In genomic region chr16:81570189-81570846, GRCh38 we compare ENCODE assay signal across 26 cellular contexts.
DNase-seq lines count a peak whose midpoint lies in the region; ATAC-seq and TF ChIP-seq lines count a peak whose summit lies in the region.
"Had no signal": no experiment of that assay in that cellular context is flagged by ENCODE, and none has a peak within 500 bp of the region (broad histone marks: within the 10 kb centered on the region; RNA-seq: fewer than 3 reads in every experiment).

No MANE protein-coding gene starts in this region.

- H3K9me3 ChIP-seq in adrenal gland (replicated peaks in 1 of 3) (no peaks in the 10 kb centered on the region), hepatocyte (ENCODE audit: low read depth) (no peaks in the 10 kb centered on the region), smooth muscle cell (replicated peaks; ENCODE audit: low read depth) (no peaks in the 10 kb centered on the region)
- H3K9me3 ChIP-seq: heart left ventricle, thyroid gland had no signal

- H3F3A ChIP-seq in smooth muscle cell (ENCODE audit: low read depth), result peaks cover 6% of the 10 kb centered on the region

- H2AFZ ChIP-seq in hepatocyte (no peak overlapping the region), smooth muscle cell (ENCODE audit: low read depth) (no peak overlapping the region)
- H2AFZ ChIP-seq: parathyroid adenoma had no signal

- no peaks in the 10 kb centered on the region for H3K9me2 ChIP-seq in hepatocyte (replicated peaks; ENCODE audit: insufficient read depth)

- no peak for ATAC-seq in HG03378 (IDR thresholded peaks at IDR 0.05; ENCODE audit: unreplicated experiment)
- ATAC-seq: activated CD4-positive, alpha-beta T cell treated with anti-CD3 and anti-CD28 coated beads for 36 hours; activated T-cell treated with anti-CD3 and anti-CD28 coated beads, Interleukin-2, amount 50 U/mL, for 4 hours; left cardiac atrium; naive thymus-derived CD4-positive, alpha-beta T cell had no signal

- no peak overlapping the region for H3K23ac ChIP-seq in mesendoderm (ENCODE audit: low read length)

- no peak overlapping the region for H2BK120ac ChIP-seq in mesendoderm (ENCODE audit: low read depth, low read length)

- TF ChIP-seq CTCF in adrenal gland (IDR thresholded peaks at IDR 0.05), result no peak
- TF ChIP-seq CTCF in hepatocyte (IDR thresholded peaks at IDR 0.05; ENCODE audit: poor library complexity), result no peak
- no peak for TF ChIP-seq CTCF in smooth muscle cell (IDR thresholded peaks at IDR 0.05; ENCODE audit: borderline replicate concordance, insufficient read depth, poor library complexity, severe bottlenecking)

- H3K36me3 ChIP-seq in H7 (replicated peaks; ENCODE audit: control insufficient read depth, insufficient read depth, low read length) (no peaks in the 10 kb centered on the region; the same call in 1 of the 2 replicates), adrenal gland (replicated peaks in 1 of 2) (no peaks in the 10 kb centered on the region), hepatocyte (replicated peaks; ENCODE audit: insufficient read depth, low read depth) (no peaks in the 10 kb centered on the region), smooth muscle cell (ENCODE audit: low read depth) (no peaks in the 10 kb centered on the region), mesendoderm (ENCODE audit: control insufficient read depth, insufficient read depth, low read length) (no peaks in the 10 kb centered on the region)
- H3K36me3 ChIP-seq: heart left ventricle, thyroid gland had no signal

- H2BK5ac ChIP-seq in mesendoderm (ENCODE audit: low read length), result no peak overlapping the region

- peaks cover 46% of the 10 kb centered on the region for H3K79me1 ChIP-seq in mesendoderm (ENCODE audit: low read length)

- H2BK15ac ChIP-seq in mesendoderm (replicated peaks; ENCODE audit: low read depth), result no peak overlapping the region

- H4K8ac ChIP-seq in mesendoderm (ENCODE audit: low read depth, low read length), result no peak overlapping the region

- H3K4me3 ChIP-seq in H7 (ENCODE audit: insufficient read depth, low read depth, low read length) (no peak overlapping the region), adrenal gland (no peak overlapping the region), hepatocyte (no peak overlapping the region), smooth muscle cell (no peak overlapping the region), mesendoderm (ENCODE audit: low read length) (no peak overlapping the region)
- H3K4me3 ChIP-seq: coronary artery, heart left ventricle, SK-N-MC, thyroid gland had no signal

- H3K27me3 ChIP-seq in H7 (ENCODE audit: control insufficient read depth, insufficient read depth, low read length) (no peaks in the 10 kb centered on the region), adrenal gland (no peaks in the 10 kb centered on the region), hepatocyte (no peaks in the 10 kb centered on the region), smooth muscle cell (ENCODE audit: low read depth) (no peaks in the 10 kb centered on the region), mesendoderm (ENCODE audit: insufficient read depth, low read length, poor library complexity) (no peaks in the 10 kb centered on the region)
- H3K27me3 ChIP-seq: heart left ventricle, thyroid gland had no signal

- H3K9ac ChIP-seq in smooth muscle cell (ENCODE audit: low read depth) (no peak overlapping the region), mesendoderm (ENCODE audit: low read length) (no peak overlapping the region)
- H3K9ac ChIP-seq: KMS-11, parathyroid adenoma had no signal

- peaks cover 24% of the 10 kb centered on the region for H4K20me1 ChIP-seq in hepatocyte (ENCODE audit: insufficient read depth, poor library complexity, severe bottlenecking)
- peaks cover 98% of the 10 kb centered on the region for H4K20me1 ChIP-seq in smooth muscle cell (ENCODE audit: low read depth)

- intact Hi-C loops in adrenal gland (cut with DNase I), result no loop called here

- no peak overlapping the region for H3K56ac ChIP-seq in mesendoderm (ENCODE audit: low read length)

- peak overlapping the region in 3 of 5 donors; percentile 3 to 91 (median 85) for H3K27ac ChIP-seq in adrenal gland
- no peak overlapping the region for H3K27ac ChIP-seq in hepatocyte
- peak overlapping the region; percentile 16 for H3K27ac ChIP-seq in smooth muscle cell (ENCODE audit: low read depth)
- no peak overlapping the region for H3K27ac ChIP-seq in mesendoderm (ENCODE audit: low read depth, low read length)
- H3K27ac ChIP-seq: coronary artery, heart left ventricle, KMS-11, parathyroid adenoma, SK-N-MC, thyroid gland had no signal

- no peak for TF ChIP-seq POLR2A in adrenal gland (IDR thresholded peaks at IDR 0.05)

- H3K18ac ChIP-seq in mesendoderm (ENCODE audit: low read length), result no peak overlapping the region

- H3K4me2 ChIP-seq in hepatocyte (peak overlapping the region; percentile 20), smooth muscle cell (no peak overlapping the region), mesendoderm (ENCODE audit: low read length) (no peak overlapping the region)
- H3K4me2 ChIP-seq: KMS-11 had no signal

- no peak overlapping the region for H2AK5ac ChIP-seq in mesendoderm (ENCODE audit: low read length)

- H3K4ac ChIP-seq in mesendoderm (ENCODE audit: low read depth, low read length), result no peak overlapping the region

- 75 to 91% (median 79%) methylated on average over 16 to 18 of the region's 18 CpGs for WGBS in adrenal gland, 4 donors
- WGBS in hepatocyte (ENCODE audit: low lambda C conversion rate, missing lambda C conversion rate), result 74% methylated on average over 18 of the region's 18 CpGs
- WGBS in smooth muscle cell (ENCODE audit: low lambda C conversion rate), result 85% methylated on average over 18 of the region's 18 CpGs
- WGBS in mesendoderm (ENCODE audit: extremely low coverage, insufficient coverage, low lambda C conversion rate), result no CpG with 5 or more reads among the region's 18 CpGs

- H3K4me1 ChIP-seq in adrenal gland (replicated peaks in 1 of 2) (peaks cover 30 to 40% of the 10 kb centered on the region in 2 donors), hepatocyte (ENCODE audit: insufficient read depth) (peaks cover 12% of the 10 kb centered on the region), smooth muscle cell (ENCODE audit: low read depth) (peaks cover 8% of the 10 kb centered on the region), mesendoderm (ENCODE audit: control insufficient read depth, low read depth, low read length) (peaks cover 4% of the 10 kb centered on the region)
- H3K4me1 ChIP-seq: parathyroid adenoma had no signal

- peaks cover 89% of the 10 kb centered on the region for H3K79me2 ChIP-seq in hepatocyte
- peaks cover 80% of the 10 kb centered on the region for H3K79me2 ChIP-seq in smooth muscle cell (ENCODE audit: low read depth)
- H3K79me2 ChIP-seq in mesendoderm (ENCODE audit: control insufficient read depth, insufficient read depth, low read length), result peaks cover 15% of the 10 kb centered on the region

- no peak overlapping the region for H4K5ac ChIP-seq in mesendoderm (ENCODE audit: low read length)

- peak; percentile 54 for DNase-seq in H7
- no peak for DNase-seq in adrenal gland
- no peak for DNase-seq in hepatocyte (ENCODE audit: low spot score)
- no peak for DNase-seq in smooth muscle cell (lab: John Stamatoyannopoulos, UW; ENCODE audit: unreplicated experiment)
- no peak for DNase-seq in activated CD8-positive, alpha-beta memory T cell treated with anti-CD3 and anti-CD28 coated beads, Interleukin-2, amount 50 U/mL, for 48 hours
- no peak for DNase-seq in foreskin melanocyte
- no peak for DNase-seq in mesendoderm
- DNase-seq: activated CD4-positive, alpha-beta T cell treated with anti-CD3 and anti-CD28 coated beads for 36 hours; activated naive CD4-positive, alpha-beta T cell; activated T-cell treated with anti-CD3 and anti-CD28 coated beads, Interleukin-2, amount 50 U/mL, for 4 hours; amniotic stem cell; left cardiac atrium; naive thymus-derived CD4-positive, alpha-beta T cell; NCI-H2171 treated with DMSO at 0.1 percent for 48 hours; NCI-H524; right cardiac atrium; stimulated activated CD4-positive, alpha-beta T cell treated with anti-CD3 and anti-CD28 coated beads, Interleukin-12 subunit alpha, Interleukin-12 subunit beta, amount 100 ng/mL, for 4 hours; stimulated activated CD4-positive, alpha-beta T cell treated with anti-CD3 and anti-CD28 coated beads, Interleukin-4, amount 100 ng/mL, for 24 hours; stimulated activated naive CD4-positive, alpha-beta T cell treated with Interleukin-2 at 50 U/mL for 16 hours; thyroid gland had no signal

Comparison
In these comparisons a context has a peak if more than half of its experiments do, and no peak if none do; other contexts are left out.
1. H3K27ac ChIP-seq: peak in adrenal gland (3 of 5) and smooth muscle cell (single experiment); none in hepatocyte (single experiment) and mesendoderm (single experiment).